In the genomic region with DNA sequence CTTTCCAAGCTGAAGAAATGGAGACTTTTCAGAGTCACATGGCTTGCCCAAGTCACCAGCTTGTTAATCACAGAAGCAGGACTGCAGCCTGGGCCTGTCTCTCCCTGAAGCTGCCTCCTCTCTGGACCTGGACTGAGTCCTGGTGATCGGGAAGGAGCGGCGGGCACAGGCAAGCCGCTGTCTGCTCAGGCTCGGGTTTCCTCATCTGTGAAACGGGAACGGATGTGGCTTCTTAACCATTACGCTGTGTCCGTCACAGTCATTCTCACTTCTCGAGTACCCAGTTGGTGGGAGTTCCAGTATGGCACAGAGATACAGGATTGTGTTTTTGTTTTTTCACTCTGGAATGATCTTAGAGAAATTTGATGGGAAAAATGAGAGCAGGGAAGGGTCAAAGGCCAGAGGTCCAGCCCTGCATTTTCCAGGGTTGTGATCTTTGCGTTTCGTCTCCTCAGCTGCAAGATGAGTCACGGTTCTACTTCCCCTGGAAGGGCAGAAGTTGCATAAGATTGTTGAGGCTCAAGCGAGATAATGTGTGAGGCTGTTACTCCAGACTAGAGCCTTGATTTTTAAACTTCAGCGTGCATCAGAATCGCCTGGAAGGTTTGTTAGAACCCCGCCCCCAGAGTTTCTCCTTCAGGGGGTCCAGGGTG, we compare ENCODE assay signal across 1 cellular context.
TF ChIP-seq lines count a peak whose summit lies in the region.

No MANE protein-coding gene starts in this region.

TF ChIP-seq in K562, 482 proteins besides CTCF, POLR2A, EP300 and RAD21 (continued from another document and continues in another):
- TF ChIP-seq, protein P1, sequence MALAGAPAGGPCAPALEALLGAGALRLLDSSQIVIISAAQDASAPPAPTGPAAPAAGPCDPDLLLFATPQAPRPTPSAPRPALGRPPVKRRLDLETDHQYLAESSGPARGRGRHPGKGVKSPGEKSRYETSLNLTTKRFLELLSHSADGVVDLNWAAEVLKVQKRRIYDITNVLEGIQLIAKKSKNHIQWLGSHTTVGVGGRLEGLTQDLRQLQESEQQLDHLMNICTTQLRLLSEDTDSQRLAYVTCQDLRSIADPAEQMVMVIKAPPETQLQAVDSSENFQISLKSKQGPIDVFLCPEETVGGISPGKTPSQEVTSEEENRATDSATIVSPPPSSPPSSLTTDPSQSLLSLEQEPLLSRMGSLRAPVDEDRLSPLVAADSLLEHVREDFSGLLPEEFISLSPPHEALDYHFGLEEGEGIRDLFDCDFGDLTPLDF (CRISPR knock-in tag; IDR thresholded peaks at IDR 0.05) = no peak
- TF ChIP-seq PTRF (tag; IDR thresholded peaks at IDR 0.05) = no peak
- TF ChIP-seq ZNF766 (CRISPR knock-in tag; conservative IDR thresholded peaks at IDR 0.05) = no peak
- TF ChIP-seq HDAC6 (IDR thresholded peaks at IDR 0.05; ENCODE audit: low read depth, low read length) = no peak
- TF ChIP-seq, protein P2, sequence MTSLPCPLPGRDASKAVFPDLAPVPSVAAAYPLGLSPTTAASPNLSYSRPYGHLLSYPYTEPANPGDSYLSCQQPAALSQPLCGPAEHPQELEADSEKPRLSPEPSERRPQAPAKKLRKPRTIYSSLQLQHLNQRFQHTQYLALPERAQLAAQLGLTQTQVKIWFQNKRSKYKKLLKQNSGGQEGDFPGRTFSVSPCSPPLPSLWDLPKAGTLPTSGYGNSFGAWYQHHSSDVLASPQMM (CRISPR knock-in tag; IDR thresholded peaks at IDR 0.05) = no peak
- TF ChIP-seq, protein P3, sequence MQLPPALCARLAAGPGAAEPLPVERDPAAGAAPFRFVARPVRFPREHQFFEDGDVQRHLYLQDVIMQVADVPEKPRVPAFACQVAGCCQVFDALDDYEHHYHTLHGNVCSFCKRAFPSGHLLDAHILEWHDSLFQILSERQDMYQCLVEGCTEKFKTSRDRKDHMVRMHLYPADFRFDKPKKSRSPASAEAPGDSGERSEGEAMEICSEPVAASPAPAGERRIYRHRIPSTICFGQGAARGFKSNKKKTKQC (CRISPR knock-in tag; IDR thresholded peaks at IDR 0.05) = no peak
- TF ChIP-seq MCM2 (IDR thresholded peaks at IDR 0.05; ENCODE audit: low read depth) = no peak
- TF ChIP-seq, protein P4, sequence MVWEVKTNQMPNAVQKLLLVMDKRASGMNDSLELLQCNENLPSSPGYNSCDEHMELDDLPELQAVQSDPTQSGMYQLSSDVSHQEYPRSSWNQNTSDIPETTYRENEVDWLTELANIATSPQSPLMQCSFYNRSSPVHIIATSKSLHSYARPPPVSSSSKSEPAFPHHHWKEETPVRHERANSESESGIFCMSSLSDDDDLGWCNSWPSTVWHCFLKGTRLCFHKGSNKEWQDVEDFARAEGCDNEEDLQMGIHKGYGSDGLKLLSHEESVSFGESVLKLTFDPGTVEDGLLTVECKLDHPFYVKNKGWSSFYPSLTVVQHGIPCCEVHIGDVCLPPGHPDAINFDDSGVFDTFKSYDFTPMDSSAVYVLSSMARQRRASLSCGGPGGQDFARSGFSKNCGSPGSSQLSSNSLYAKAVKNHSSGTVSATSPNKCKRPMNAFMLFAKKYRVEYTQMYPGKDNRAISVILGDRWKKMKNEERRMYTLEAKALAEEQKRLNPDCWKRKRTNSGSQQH (CRISPR knock-in tag; IDR thresholded peaks at IDR 0.05) = no peak
- TF ChIP-seq GTF2E2 (tag; IDR thresholded peaks at IDR 0.05) = no peak
- TF ChIP-seq, protein P5, sequence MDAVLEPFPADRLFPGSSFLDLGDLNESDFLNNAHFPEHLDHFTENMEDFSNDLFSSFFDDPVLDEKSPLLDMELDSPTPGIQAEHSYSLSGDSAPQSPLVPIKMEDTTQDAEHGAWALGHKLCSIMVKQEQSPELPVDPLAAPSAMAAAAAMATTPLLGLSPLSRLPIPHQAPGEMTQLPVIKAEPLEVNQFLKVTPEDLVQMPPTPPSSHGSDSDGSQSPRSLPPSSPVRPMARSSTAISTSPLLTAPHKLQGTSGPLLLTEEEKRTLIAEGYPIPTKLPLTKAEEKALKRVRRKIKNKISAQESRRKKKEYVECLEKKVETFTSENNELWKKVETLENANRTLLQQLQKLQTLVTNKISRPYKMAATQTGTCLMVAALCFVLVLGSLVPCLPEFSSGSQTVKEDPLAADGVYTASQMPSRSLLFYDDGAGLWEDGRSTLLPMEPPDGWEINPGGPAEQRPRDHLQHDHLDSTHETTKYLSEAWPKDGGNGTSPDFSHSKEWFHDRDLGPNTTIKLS (IDR thresholded peaks at IDR 0.05; ENCODE audit: borderline replicate concordance, low read depth) = no peak
- TF ChIP-seq KAT7 (CRISPR knock-in tag; IDR thresholded peaks at IDR 0.05; ENCODE audit: borderline replicate concordance) = no peak
- no peak for TF ChIP-seq SREBF2 (CRISPR knock-in tag; IDR thresholded peaks at IDR 0.05)
- TF ChIP-seq, protein P6, sequence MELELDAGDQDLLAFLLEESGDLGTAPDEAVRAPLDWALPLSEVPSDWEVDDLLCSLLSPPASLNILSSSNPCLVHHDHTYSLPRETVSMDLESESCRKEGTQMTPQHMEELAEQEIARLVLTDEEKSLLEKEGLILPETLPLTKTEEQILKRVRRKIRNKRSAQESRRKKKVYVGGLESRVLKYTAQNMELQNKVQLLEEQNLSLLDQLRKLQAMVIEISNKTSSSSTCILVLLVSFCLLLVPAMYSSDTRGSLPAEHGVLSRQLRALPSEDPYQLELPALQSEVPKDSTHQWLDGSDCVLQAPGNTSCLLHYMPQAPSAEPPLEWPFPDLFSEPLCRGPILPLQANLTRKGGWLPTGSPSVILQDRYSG (tag; conservative IDR thresholded peaks at IDR 0.05; ENCODE audit: low read depth) = no peak
- TF ChIP-seq, protein P7, sequence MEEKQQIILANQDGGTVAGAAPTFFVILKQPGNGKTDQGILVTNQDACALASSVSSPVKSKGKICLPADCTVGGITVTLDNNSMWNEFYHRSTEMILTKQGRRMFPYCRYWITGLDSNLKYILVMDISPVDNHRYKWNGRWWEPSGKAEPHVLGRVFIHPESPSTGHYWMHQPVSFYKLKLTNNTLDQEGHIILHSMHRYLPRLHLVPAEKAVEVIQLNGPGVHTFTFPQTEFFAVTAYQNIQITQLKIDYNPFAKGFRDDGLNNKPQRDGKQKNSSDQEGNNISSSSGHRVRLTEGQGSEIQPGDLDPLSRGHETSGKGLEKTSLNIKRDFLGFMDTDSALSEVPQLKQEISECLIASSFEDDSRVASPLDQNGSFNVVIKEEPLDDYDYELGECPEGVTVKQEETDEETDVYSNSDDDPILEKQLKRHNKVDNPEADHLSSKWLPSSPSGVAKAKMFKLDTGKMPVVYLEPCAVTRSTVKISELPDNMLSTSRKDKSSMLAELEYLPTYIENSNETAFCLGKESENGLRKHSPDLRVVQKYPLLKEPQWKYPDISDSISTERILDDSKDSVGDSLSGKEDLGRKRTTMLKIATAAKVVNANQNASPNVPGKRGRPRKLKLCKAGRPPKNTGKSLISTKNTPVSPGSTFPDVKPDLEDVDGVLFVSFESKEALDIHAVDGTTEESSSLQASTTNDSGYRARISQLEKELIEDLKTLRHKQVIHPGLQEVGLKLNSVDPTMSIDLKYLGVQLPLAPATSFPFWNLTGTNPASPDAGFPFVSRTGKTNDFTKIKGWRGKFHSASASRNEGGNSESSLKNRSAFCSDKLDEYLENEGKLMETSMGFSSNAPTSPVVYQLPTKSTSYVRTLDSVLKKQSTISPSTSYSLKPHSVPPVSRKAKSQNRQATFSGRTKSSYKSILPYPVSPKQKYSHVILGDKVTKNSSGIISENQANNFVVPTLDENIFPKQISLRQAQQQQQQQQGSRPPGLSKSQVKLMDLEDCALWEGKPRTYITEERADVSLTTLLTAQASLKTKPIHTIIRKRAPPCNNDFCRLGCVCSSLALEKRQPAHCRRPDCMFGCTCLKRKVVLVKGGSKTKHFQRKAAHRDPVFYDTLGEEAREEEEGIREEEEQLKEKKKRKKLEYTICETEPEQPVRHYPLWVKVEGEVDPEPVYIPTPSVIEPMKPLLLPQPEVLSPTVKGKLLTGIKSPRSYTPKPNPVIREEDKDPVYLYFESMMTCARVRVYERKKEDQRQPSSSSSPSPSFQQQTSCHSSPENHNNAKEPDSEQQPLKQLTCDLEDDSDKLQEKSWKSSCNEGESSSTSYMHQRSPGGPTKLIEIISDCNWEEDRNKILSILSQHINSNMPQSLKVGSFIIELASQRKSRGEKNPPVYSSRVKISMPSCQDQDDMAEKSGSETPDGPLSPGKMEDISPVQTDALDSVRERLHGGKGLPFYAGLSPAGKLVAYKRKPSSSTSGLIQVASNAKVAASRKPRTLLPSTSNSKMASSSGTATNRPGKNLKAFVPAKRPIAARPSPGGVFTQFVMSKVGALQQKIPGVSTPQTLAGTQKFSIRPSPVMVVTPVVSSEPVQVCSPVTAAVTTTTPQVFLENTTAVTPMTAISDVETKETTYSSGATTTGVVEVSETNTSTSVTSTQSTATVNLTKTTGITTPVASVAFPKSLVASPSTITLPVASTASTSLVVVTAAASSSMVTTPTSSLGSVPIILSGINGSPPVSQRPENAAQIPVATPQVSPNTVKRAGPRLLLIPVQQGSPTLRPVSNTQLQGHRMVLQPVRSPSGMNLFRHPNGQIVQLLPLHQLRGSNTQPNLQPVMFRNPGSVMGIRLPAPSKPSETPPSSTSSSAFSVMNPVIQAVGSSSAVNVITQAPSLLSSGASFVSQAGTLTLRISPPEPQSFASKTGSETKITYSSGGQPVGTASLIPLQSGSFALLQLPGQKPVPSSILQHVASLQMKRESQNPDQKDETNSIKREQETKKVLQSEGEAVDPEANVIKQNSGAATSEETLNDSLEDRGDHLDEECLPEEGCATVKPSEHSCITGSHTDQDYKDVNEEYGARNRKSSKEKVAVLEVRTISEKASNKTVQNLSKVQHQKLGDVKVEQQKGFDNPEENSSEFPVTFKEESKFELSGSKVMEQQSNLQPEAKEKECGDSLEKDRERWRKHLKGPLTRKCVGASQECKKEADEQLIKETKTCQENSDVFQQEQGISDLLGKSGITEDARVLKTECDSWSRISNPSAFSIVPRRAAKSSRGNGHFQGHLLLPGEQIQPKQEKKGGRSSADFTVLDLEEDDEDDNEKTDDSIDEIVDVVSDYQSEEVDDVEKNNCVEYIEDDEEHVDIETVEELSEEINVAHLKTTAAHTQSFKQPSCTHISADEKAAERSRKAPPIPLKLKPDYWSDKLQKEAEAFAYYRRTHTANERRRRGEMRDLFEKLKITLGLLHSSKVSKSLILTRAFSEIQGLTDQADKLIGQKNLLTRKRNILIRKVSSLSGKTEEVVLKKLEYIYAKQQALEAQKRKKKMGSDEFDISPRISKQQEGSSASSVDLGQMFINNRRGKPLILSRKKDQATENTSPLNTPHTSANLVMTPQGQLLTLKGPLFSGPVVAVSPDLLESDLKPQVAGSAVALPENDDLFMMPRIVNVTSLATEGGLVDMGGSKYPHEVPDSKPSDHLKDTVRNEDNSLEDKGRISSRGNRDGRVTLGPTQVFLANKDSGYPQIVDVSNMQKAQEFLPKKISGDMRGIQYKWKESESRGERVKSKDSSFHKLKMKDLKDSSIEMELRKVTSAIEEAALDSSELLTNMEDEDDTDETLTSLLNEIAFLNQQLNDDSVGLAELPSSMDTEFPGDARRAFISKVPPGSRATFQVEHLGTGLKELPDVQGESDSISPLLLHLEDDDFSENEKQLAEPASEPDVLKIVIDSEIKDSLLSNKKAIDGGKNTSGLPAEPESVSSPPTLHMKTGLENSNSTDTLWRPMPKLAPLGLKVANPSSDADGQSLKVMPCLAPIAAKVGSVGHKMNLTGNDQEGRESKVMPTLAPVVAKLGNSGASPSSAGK (IDR thresholded peaks at IDR 0.05) = no peak
- no peak for TF ChIP-seq MTA3 (IDR thresholded peaks at IDR 0.05; ENCODE audit: borderline replicate concordance)
- no peak for TF ChIP-seq ZNF354B (CRISPR knock-in tag; IDR thresholded peaks at IDR 0.05)
- TF ChIP-seq, protein P8, sequence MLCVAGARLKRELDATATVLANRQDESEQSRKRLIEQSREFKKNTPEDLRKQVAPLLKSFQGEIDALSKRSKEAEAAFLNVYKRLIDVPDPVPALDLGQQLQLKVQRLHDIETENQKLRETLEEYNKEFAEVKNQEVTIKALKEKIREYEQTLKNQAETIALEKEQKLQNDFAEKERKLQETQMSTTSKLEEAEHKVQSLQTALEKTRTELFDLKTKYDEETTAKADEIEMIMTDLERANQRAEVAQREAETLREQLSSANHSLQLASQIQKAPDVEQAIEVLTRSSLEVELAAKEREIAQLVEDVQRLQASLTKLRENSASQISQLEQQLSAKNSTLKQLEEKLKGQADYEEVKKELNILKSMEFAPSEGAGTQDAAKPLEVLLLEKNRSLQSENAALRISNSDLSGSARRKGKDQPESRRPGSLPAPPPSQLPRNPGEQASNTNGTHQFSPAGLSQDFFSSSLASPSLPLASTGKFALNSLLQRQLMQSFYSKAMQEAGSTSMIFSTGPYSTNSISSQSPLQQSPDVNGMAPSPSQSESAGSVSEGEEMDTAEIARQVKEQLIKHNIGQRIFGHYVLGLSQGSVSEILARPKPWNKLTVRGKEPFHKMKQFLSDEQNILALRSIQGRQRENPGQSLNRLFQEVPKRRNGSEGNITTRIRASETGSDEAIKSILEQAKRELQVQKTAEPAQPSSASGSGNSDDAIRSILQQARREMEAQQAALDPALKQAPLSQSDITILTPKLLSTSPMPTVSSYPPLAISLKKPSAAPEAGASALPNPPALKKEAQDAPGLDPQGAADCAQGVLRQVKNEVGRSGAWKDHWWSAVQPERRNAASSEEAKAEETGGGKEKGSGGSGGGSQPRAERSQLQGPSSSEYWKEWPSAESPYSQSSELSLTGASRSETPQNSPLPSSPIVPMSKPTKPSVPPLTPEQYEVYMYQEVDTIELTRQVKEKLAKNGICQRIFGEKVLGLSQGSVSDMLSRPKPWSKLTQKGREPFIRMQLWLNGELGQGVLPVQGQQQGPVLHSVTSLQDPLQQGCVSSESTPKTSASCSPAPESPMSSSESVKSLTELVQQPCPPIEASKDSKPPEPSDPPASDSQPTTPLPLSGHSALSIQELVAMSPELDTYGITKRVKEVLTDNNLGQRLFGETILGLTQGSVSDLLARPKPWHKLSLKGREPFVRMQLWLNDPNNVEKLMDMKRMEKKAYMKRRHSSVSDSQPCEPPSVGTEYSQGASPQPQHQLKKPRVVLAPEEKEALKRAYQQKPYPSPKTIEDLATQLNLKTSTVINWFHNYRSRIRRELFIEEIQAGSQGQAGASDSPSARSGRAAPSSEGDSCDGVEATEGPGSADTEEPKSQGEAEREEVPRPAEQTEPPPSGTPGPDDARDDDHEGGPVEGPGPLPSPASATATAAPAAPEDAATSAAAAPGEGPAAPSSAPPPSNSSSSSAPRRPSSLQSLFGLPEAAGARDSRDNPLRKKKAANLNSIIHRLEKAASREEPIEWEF (CRISPR knock-in tag; IDR thresholded peaks at IDR 0.05) = no peak
- TF ChIP-seq, protein P9, sequence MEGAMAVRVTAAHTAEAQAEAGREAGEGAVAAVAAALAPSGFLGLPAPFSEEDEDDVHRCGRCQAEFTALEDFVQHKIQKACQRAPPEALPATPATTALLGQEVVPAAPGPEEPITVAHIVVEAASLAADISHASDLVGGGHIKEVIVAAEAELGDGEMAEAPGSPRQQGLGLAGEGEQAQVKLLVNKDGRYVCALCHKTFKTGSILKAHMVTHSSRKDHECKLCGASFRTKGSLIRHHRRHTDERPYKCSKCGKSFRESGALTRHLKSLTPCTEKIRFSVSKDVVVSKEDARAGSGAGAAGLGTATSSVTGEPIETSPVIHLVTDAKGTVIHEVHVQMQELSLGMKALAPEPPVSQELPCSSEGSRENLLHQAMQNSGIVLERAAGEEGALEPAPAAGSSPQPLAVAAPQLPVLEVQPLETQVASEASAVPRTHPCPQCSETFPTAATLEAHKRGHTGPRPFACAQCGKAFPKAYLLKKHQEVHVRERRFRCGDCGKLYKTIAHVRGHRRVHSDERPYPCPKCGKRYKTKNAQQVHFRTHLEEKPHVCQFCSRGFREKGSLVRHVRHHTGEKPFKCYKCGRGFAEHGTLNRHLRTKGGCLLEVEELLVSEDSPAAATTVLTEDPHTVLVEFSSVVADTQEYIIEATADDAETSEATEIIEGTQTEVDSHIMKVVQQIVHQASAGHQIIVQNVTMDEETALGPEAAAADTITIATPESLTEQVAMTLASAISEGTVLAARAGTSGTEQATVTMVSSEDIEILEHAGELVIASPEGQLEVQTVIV (CRISPR knock-in tag; IDR thresholded peaks at IDR 0.05; ENCODE audit: borderline replicate concordance) = no peak
- TF ChIP-seq HNRNPK (IDR thresholded peaks at IDR 0.05; ENCODE audit: low read depth, low read length, poor library complexity, severe bottlenecking) = no peak
- no peak for TF ChIP-seq ZEB2 (IDR thresholded peaks at IDR 0.05)
- no peak for TF ChIP-seq LARP7 (IDR thresholded peaks at IDR 0.05)
- no peak for TF ChIP-seq MAFK (IDR thresholded peaks at IDR 0.05; ENCODE audit: low read length)
- no peak for TF ChIP-seq KLF1 (tag; IDR thresholded peaks at IDR 0.05)
- no peak for TF ChIP-seq TCFL5 (CRISPR knock-in tag; conservative IDR thresholded peaks at IDR 0.05)
